ENCODE assay signal across 26 cellular contexts in genomic region chr4:3835527-3836040, GRCh38.
"Had no signal": no experiment of that assay in that cellular context is flagged by ENCODE, and none has a peak within 500 bp of the region (broad histone marks: within the 10 kb centered on the region; RNA-seq: fewer than 3 reads in every experiment).

No MANE protein-coding gene starts in this region.

- H3K79me2 ChIP-seq: hepatocyte had no signal

- H3K4me1 ChIP-seq: gastrocnemius medialis, right atrium auricular region, suprapubic skin, tibial artery, upper lobe of right lung had no signal

- H3K9me3 ChIP-seq: gastrocnemius medialis, right atrium auricular region, suprapubic skin, upper lobe of right lung had no signal

- H3K9me3 Mint-ChIP-seq: immature natural killer cell; T-helper 2 cell treated with Interferon-gamma antibody and Interleukin-4, amounts not matched to agents 5 μg/mL and 100 μg/mL, for 36 hours had no signal

- H3K4me3 Mint-ChIP-seq: activated T-cell treated with anti-CD3 and anti-CD28 coated beads, Interleukin-2, amount 50 U/mL, for 72 hours; immature natural killer cell; stimulated activated naive B cell treated with anti-CD40 and anti-IgM and Interleukin-4, amounts not matched to agents 10 μg/mL and 1 μg/mL and 100 μg/mL, for 72 hours; T-helper 2 cell treated with Interferon-gamma antibody and Interleukin-4, amounts not matched to agents 5 μg/mL and 100 μg/mL, for 36 hours had no signal

- H3K27ac Mint-ChIP-seq: activated naive CD4-positive, alpha-beta T cell treated with anti-CD3 and anti-CD28 coated beads, Interleukin-2, amount 50 U/mL, for 72 hours; activated T-cell treated with anti-CD3 and anti-CD28 coated beads, Interleukin-2, amount 50 U/mL, for 72 hours; immature natural killer cell; naive thymus-derived CD4-positive, alpha-beta T cell; stimulated activated naive B cell treated with anti-CD40 and anti-IgM and Interleukin-4, amounts not matched to agents 10 μg/mL and 1 μg/mL and 100 μg/mL, for 72 hours; T-helper 2 cell treated with Interferon-gamma antibody and Interleukin-4, amounts not matched to agents 5 μg/mL and 100 μg/mL, for 36 hours had no signal

- H3K4me1 Mint-ChIP-seq: immature natural killer cell had no signal

- H3K4me2 ChIP-seq: hepatocyte had no signal

- DNase-seq: activated CD4-positive, alpha-beta T cell treated with anti-CD3 and anti-CD28 coated beads for 4 hours; activated CD4-positive, alpha-beta T cell treated with anti-CD3 and anti-CD28 coated beads, Interleukin-2, amount 50 U/mL, for 4 hours; activated CD4-positive, CD25-positive, alpha-beta regulatory T cell; activated naive CD4-positive, alpha-beta T cell; activated T-cell treated with anti-CD3 and anti-CD28 coated beads for 4 hours; activated T-cell treated with anti-CD3 and anti-CD28 coated beads, Interleukin-2, amount 50 U/mL, for 72 hours; anterior cingulate cortex; effector memory CD4-positive, alpha-beta T cell; erythroblast; gastrocnemius medialis; immature natural killer cell; left colon; midbrain; naive thymus-derived CD4-positive, alpha-beta T cell; occipital lobe; stimulated activated CD4-positive, alpha-beta T cell treated with anti-CD3 and anti-CD28 coated beads, Interleukin-15, amount 100 ng/mL, for 24 hours; stimulated activated naive B cell treated with anti-CD40 and anti-IgM and Interleukin-4, amounts not matched to agents 10 μg/mL and 1 μg/mL and 100 μg/mL, for 72 hours; tibial artery; upper lobe of right lung had no signal

- H3K27ac ChIP-seq: coronary artery, dorsolateral prefrontal cortex, gastrocnemius medialis, hepatocyte, right atrium auricular region, suprapubic skin, tibial artery, upper lobe of right lung had no signal

- H3K36me3 ChIP-seq: gastrocnemius medialis, right atrium auricular region, suprapubic skin, tibial artery, upper lobe of right lung had no signal

- H3K4me3 ChIP-seq: coronary artery, dorsolateral prefrontal cortex, gastrocnemius medialis, hepatocyte, right atrium auricular region, suprapubic skin, tibial artery, upper lobe of right lung had no signal

- H3K27me3 ChIP-seq: right atrium auricular region had no signal

- ATAC-seq: activated T-cell treated with anti-CD3 and anti-CD28 coated beads, Interleukin-2, amount 50 U/mL, for 72 hours; gastrocnemius medialis; left colon; naive thymus-derived CD4-positive, alpha-beta T cell; stimulated activated naive B cell treated with anti-CD40 and anti-IgM and Interleukin-4, amounts not matched to agents 10 μg/mL and 1 μg/mL and 100 μg/mL, for 72 hours; upper lobe of right lung had no signal

- H3K36me3 Mint-ChIP-seq: activated naive CD4-positive, alpha-beta T cell treated with anti-CD3 and anti-CD28 coated beads, Interleukin-2, amount 50 U/mL, for 72 hours; immature natural killer cell; naive thymus-derived CD4-positive, alpha-beta T cell had no signal
